ENCODE assay signal across 15 cellular contexts in the genomic region with DNA sequence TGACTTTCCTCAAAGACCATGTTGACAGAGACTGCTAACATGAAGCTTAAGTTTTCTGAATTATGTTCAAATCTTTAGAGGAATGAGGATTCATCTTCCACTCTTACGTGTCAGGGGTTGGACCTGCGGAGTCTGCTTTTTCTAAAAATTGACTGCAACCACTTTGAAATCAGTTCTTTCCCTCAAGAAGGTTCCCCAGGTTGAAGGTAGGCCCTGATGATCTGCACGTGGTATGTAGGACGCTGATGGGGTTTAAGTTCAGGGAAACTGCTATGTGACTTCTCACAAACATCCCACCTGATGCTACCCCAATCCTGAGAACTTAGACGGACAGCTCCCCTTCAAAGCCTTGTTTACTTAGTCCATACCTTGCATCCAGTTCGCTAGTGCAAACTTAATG. TPM values are rescaled to one million over a fixed set of nuclear protein-coding genes. Genes with fewer than 3 reads are reported as not detected.
A peak's percentile ranks its signal among the peaks of the same experiment; 100 is the strongest.
DNase-seq lines count a peak whose midpoint lies in the region; ATAC-seq and TF ChIP-seq lines count a peak whose summit lies in the region.
"Had no signal": no experiment of that assay in that cellular context is flagged by ENCODE, and none has a peak within 500 bp of the region (broad histone marks: within the 10 kb centered on the region; RNA-seq: fewer than 3 reads in every experiment).

No MANE protein-coding gene starts in this region.

- POLR2A ChIA-PET in activated CD4-positive, alpha-beta memory T cell treated with anti-CD3 and anti-CD28 coated beads for 36 hours (lab: Charles Lee), result interaction anchor here (0.8 to 12.0 kb wide), 3 partner anchors 12 to 48 kb away, joined by 3 to 100 read pairs (median 7); a partner anchor contains a TSS

- H3K27ac Mint-ChIP-seq in activated naive CD8-positive, alpha-beta T cell, result peak overlapping the region; percentile 77
- H3K27ac Mint-ChIP-seq in activated naive CD8-positive, alpha-beta T cell treated with anti-CD3 and anti-CD28 coated beads, Interleukin-2, amount 50 U/mL, for 24 hours, result no peak overlapping the region
- H3K27ac Mint-ChIP-seq in activated CD4-positive, alpha-beta memory T cell treated with anti-CD3 and anti-CD28 coated beads for 36 hours, result peak overlapping the region; percentile 64
- peak overlapping the region; percentile 41 for H3K27ac Mint-ChIP-seq in osteocyte (ENCODE audit: unreplicated experiment)

- no peaks in the 10 kb centered on the region for H3K27me3 Mint-ChIP-seq in activated naive CD8-positive, alpha-beta T cell
- H3K27me3 Mint-ChIP-seq in activated naive CD8-positive, alpha-beta T cell treated with anti-CD3 and anti-CD28 coated beads, Interleukin-2, amount 50 U/mL, for 24 hours, result no peaks in the 10 kb centered on the region
- H3K27me3 Mint-ChIP-seq in activated CD4-positive, alpha-beta memory T cell treated with anti-CD3 and anti-CD28 coated beads for 36 hours, result no peaks in the 10 kb centered on the region
- no peaks in the 10 kb centered on the region for H3K27me3 Mint-ChIP-seq in osteocyte (ENCODE audit: unreplicated experiment)
- H3K27me3 Mint-ChIP-seq: activated CD4-positive, alpha-beta T cell treated with anti-CD3 and anti-CD28 coated beads, Interleukin-2, amount 10 ng/mL, durations not matched to agents 7 days and 5 days; activated T-helper 17 cell treated with anti-CD3 and anti-CD28 coated beads, Interleukin-2, amount 50 U/mL, for 72 hours; naive B cell had no signal

- H3K4me1 Mint-ChIP-seq in activated naive CD8-positive, alpha-beta T cell (ENCODE audit: low read depth), result peaks cover 38% of the 10 kb centered on the region
- peaks cover 37% of the 10 kb centered on the region for H3K4me1 Mint-ChIP-seq in activated naive CD8-positive, alpha-beta T cell treated with anti-CD3 and anti-CD28 coated beads, Interleukin-2, amount 50 U/mL, for 24 hours
- H3K4me1 Mint-ChIP-seq in activated CD4-positive, alpha-beta memory T cell treated with anti-CD3 and anti-CD28 coated beads for 36 hours (ENCODE audit: low read depth), result peaks cover 32% of the 10 kb centered on the region
- peaks cover 10% of the 10 kb centered on the region for H3K4me1 Mint-ChIP-seq in osteocyte (ENCODE audit: unreplicated experiment)

- CTCF ChIA-PET in activated CD4-positive, alpha-beta memory T cell treated with anti-CD3 and anti-CD28 coated beads for 36 hours (lab: Charles Lee), result no interaction called here

- no peak for TF ChIP-seq CTCF in osteocyte (IDR thresholded peaks at IDR 0.05)

- H3K9me3 Mint-ChIP-seq in activated naive CD8-positive, alpha-beta T cell (ENCODE audit: low read depth), result no peaks in the 10 kb centered on the region
- no peaks in the 10 kb centered on the region for H3K9me3 Mint-ChIP-seq in activated naive CD8-positive, alpha-beta T cell treated with anti-CD3 and anti-CD28 coated beads, Interleukin-2, amount 50 U/mL, for 24 hours
- no peaks in the 10 kb centered on the region for H3K9me3 Mint-ChIP-seq in activated CD4-positive, alpha-beta memory T cell treated with anti-CD3 and anti-CD28 coated beads for 36 hours
- no peaks in the 10 kb centered on the region for H3K9me3 Mint-ChIP-seq in osteocyte (ENCODE audit: unreplicated experiment)
- H3K9me3 Mint-ChIP-seq: activated CD4-positive, alpha-beta T cell treated with anti-CD3 and anti-CD28 coated beads, Interleukin-2, amount 10 ng/mL, durations not matched to agents 7 days and 5 days; activated T-helper 17 cell treated with anti-CD3 and anti-CD28 coated beads, Interleukin-2, amount 50 U/mL, for 72 hours; H9; naive B cell had no signal

- no peak for ATAC-seq in activated naive CD8-positive, alpha-beta T cell treated with anti-CD3 and anti-CD28 coated beads, Interleukin-2, amount 50 U/mL, for 24 hours
- ATAC-seq in GM21786 (IDR thresholded peaks at IDR 0.05; ENCODE audit: unreplicated experiment), result no peak
- ATAC-seq: activated T-helper 17 cell treated with anti-CD3 and anti-CD28 coated beads, Interleukin-2, amount 50 U/mL, for 72 hours had no signal

- peaks cover 15% of the 10 kb centered on the region for H3K36me3 Mint-ChIP-seq in activated naive CD8-positive, alpha-beta T cell
- H3K36me3 Mint-ChIP-seq in activated naive CD8-positive, alpha-beta T cell treated with anti-CD3 and anti-CD28 coated beads, Interleukin-2, amount 50 U/mL, for 24 hours (ENCODE audit: low read depth), result peaks cover 73% of the 10 kb centered on the region
- H3K36me3 Mint-ChIP-seq in activated CD4-positive, alpha-beta memory T cell treated with anti-CD3 and anti-CD28 coated beads for 36 hours, result peaks cover 72% of the 10 kb centered on the region
- H3K36me3 Mint-ChIP-seq in osteocyte (ENCODE audit: unreplicated experiment), result peaks cover 43% of the 10 kb centered on the region

- H3K4me3 Mint-ChIP-seq in activated naive CD8-positive, alpha-beta T cell, result peak overlapping the region; percentile 15
- H3K4me3 Mint-ChIP-seq in activated naive CD8-positive, alpha-beta T cell treated with anti-CD3 and anti-CD28 coated beads, Interleukin-2, amount 50 U/mL, for 24 hours, result no peak overlapping the region
- peak overlapping the region; percentile 12 for H3K4me3 Mint-ChIP-seq in activated CD4-positive, alpha-beta memory T cell treated with anti-CD3 and anti-CD28 coated beads for 36 hours
- H3K4me3 Mint-ChIP-seq in osteocyte (ENCODE audit: unreplicated experiment), result no peak overlapping the region
- H3K4me3 Mint-ChIP-seq: activated CD4-positive, alpha-beta T cell treated with anti-CD3 and anti-CD28 coated beads, Interleukin-2, amount 10 ng/mL, durations not matched to agents 7 days and 5 days; activated T-helper 17 cell treated with anti-CD3 and anti-CD28 coated beads, Interleukin-2, amount 50 U/mL, for 72 hours; H9 had no signal

- intact Hi-C loops in activated CD4-positive, alpha-beta memory T cell treated with anti-CD3 and anti-CD28 coated beads for 36 hours (cut with micrococcal nuclease), result no loop called here

- no peak for DNase-seq in activated naive CD8-positive, alpha-beta T cell treated with anti-CD3 and anti-CD28 coated beads, Interleukin-2, amount 50 U/mL, for 24 hours
- no peak for DNase-seq in activated CD4-positive, alpha-beta memory T cell treated with anti-CD3 and anti-CD28 coated beads for 36 hours
- DNase-seq in osteocyte (ENCODE audit: extremely low spot score, unreplicated experiment) (no peak), dermis blood vessel endothelial cell (no peak)
- DNase-seq: activated CD4-positive, alpha-beta T cell treated with anti-CD3 and anti-CD28 coated beads, Interleukin-2, amount 10 ng/mL, durations not matched to agents 7 days and 5 days; anterior cingulate cortex; Caco-2; H9; naive B cell; NCI-H1694 treated with DMSO at 0.1 percent for 48 hours; SHP77 treated with DMSO at 0.1 percent for 48 hours; T1000 had no signal

RNA-seq across cellular contexts. Expression of a gene that starts 7.2 kb away (rescaled TPM):
- total RNA-seq in activated CD4-positive, alpha-beta memory T cell treated with anti-CD3 and anti-CD28 coated beads for 36 hours, result 1,000 to 10,000 TPM; 2,635 to 2,697 TPM
- total RNA-seq in osteocyte, result 1,869 and 1,921 TPM in 2 replicates
- 4,132 and 4,370 TPM in 2 replicates for total RNA-seq in dermis blood vessel endothelial cell

RNA-seq across cellular contexts. Expression of a gene that starts 13.4 kb away (rescaled TPM):
- total RNA-seq in activated CD4-positive, alpha-beta memory T cell treated with anti-CD3 and anti-CD28 coated beads for 36 hours, result 10 to 100 TPM; 35.3 to 36.4 TPM
- total RNA-seq in osteocyte (25.2 and 27.1 TPM in 2 replicates), dermis blood vessel endothelial cell (9.0 and 9.2 TPM in 2 replicates)

RNA-seq across cellular contexts. Expression of a gene that starts 24.5 kb away (rescaled TPM):
- 10 to 100 TPM; 10.9 to 11.7 TPM for total RNA-seq in activated CD4-positive, alpha-beta memory T cell treated with anti-CD3 and anti-CD28 coated beads for 36 hours
- total RNA-seq in osteocyte (12.8 and 13.7 TPM in 2 replicates), dermis blood vessel endothelial cell (6.3 and 8.8 TPM in 2 replicates)

RNA-seq across cellular contexts. Expression of a gene that starts 31.5 kb away (rescaled TPM):
- 1 to 10 TPM; 2.9 to 3.5 TPM for total RNA-seq in activated CD4-positive, alpha-beta memory T cell treated with anti-CD3 and anti-CD28 coated beads for 36 hours
- total RNA-seq in osteocyte (3.8 and 4.0 TPM in 2 replicates), dermis blood vessel endothelial cell (2.7 and 5.2 TPM in 2 replicates)
- total RNA-seq: H9 had no signal

Comparison
In these comparisons a context has a peak if more than half of its experiments do, and no peak if none do; other contexts are left out.
1. H3K4me3 Mint-ChIP-seq: peak in activated naive CD8-positive, alpha-beta T cell (single experiment) and activated CD4-positive, alpha-beta memory T cell treated with anti-CD3 and anti-CD28 coated beads for 36 hours (single experiment); none in activated naive CD8-positive, alpha-beta T cell treated with anti-CD3 and anti-CD28 coated beads, Interleukin-2, amount 50 U/mL, for 24 hours (single experiment) and osteocyte (single experiment).